Comparison of ENCODE assay signal across 12 cellular contexts in genomic region chr20:25532015-25532751, GRCh38. TPM values are rescaled to one million over a fixed set of nuclear protein-coding genes. Genes with fewer than 3 reads are reported as not detected.
DNase-seq lines count a peak whose midpoint lies in the region; ATAC-seq, FAIRE-seq and TF ChIP-seq lines count a peak whose summit lies in the region.
"Had no signal": no experiment of that assay in that cellular context is flagged by ENCODE, and none has a peak within 500 bp of the region (broad histone marks: within the 10 kb centered on the region; RNA-seq: fewer than 3 reads in every experiment).

No MANE protein-coding gene starts in this region.

- peaks cover 0 to 5% (median 0%) of the 10 kb centered on the region in 11 donors for H3K9me3 ChIP-seq in heart right ventricle
- H3K9me3 ChIP-seq in osteoblast (ENCODE audit: low read depth, low read length), result no peaks in the 10 kb centered on the region
- no peaks in the 10 kb centered on the region for H3K9me3 ChIP-seq in hepatocyte (ENCODE audit: low read depth)
- H3K9me3 ChIP-seq in kidney (ENCODE audit: control insufficient read depth in 1 of 2, low read length in 2 of 2), result no peaks in the 10 kb centered on the region

- in situ Hi-C loops in G401 (cut with HindIII; ENCODE audit: low sequenced_read_pairs), result no loop called here

- no peak for FAIRE-seq in kidney (lab: Jason Lieb, UNC)

- no peak overlapping the region for H3K9ac ChIP-seq in kidney (ENCODE audit: low read length in 2 of 2)

- no peaks in the 10 kb centered on the region for H3K27me3 ChIP-seq in heart right ventricle
- H3K27me3 ChIP-seq in osteoblast (ENCODE audit: insufficient read depth, low read length), result no peaks in the 10 kb centered on the region
- no peaks in the 10 kb centered on the region for H3K27me3 ChIP-seq in hepatocyte

- no peak overlapping the region for H3K4me3 ChIP-seq in heart right ventricle
- H3K4me3 ChIP-seq in osteoblast (ENCODE audit: insufficient read depth, low read length), result peak overlapping the region; percentile 67
- no peak overlapping the region for H3K4me3 ChIP-seq in hepatocyte
- H3K4me3 ChIP-seq in kidney (ENCODE audit: low read length in 2 of 2), result no peak overlapping the region

- peak overlapping the region; percentile 85 for H3K4me2 ChIP-seq in osteoblast (ENCODE audit: insufficient read depth, low read length)
- no peak overlapping the region for H3K4me2 ChIP-seq in hepatocyte

- intact Hi-C loops in heart right ventricle (cut with DNase I), result loop anchor here in 3 of 10 donors (10.0 kb wide), 3 partner anchors 53 to 127 kb away; partner anchors contain the start of genes GINS1 (in 1 of the 3) and NINL (in 1 of the 3)
- intact Hi-C loops in kidney (cut with DNase I), result no loop called here

- no peaks in the 10 kb centered on the region for H3K36me3 ChIP-seq in heart right ventricle
- H3K36me3 ChIP-seq in osteoblast (ENCODE audit: insufficient read depth, low read length), result no peaks in the 10 kb centered on the region
- H3K36me3 ChIP-seq in hepatocyte (replicated peaks; ENCODE audit: insufficient read depth, low read depth), result no peaks in the 10 kb centered on the region
- no peaks in the 10 kb centered on the region for H3K36me3 ChIP-seq in kidney (ENCODE audit: control insufficient read depth in 1 of 2, insufficient read depth in 2 of 2, low read length in 2 of 2)

- H4K20me1 ChIP-seq in osteoblast (ENCODE audit: insufficient read depth, low read length), result no peaks in the 10 kb centered on the region
- H4K20me1 ChIP-seq in hepatocyte (ENCODE audit: insufficient read depth, poor library complexity, severe bottlenecking), result peaks cover 11% of the 10 kb centered on the region

- ATAC-seq in heart right ventricle (peak in 7 of 8 donors; percentile 45 to 64 (median 55)), GM19351 (IDR thresholded peaks at IDR 0.05; ENCODE audit: unreplicated experiment) (no peak), GM19328 (IDR thresholded peaks at IDR 0.05; ENCODE audit: unreplicated experiment) (no peak)
- ATAC-seq: left lobe of liver had no signal

- TF ChIP-seq CTCF in heart right ventricle (IDR thresholded peaks at IDR 0.05) (peak in 2 of 9 donors; percentile 8 to 12), osteoblast (IDR thresholded peaks at IDR 0.05; ENCODE audit: extremely low read depth, low read depth, low read length) (peak; percentile 33), hepatocyte (IDR thresholded peaks at IDR 0.05; ENCODE audit: poor library complexity) (no peak), kidney (IDR thresholded peaks at IDR 0.05; ENCODE audit: borderline replicate concordance, extremely low read depth, insufficient read depth) (no peak)

- 81 to 87% methylated on average over 12 of the region's 12 CpGs for WGBS in heart right ventricle, 2 donors
- WGBS in hepatocyte (ENCODE audit: low lambda C conversion rate, missing lambda C conversion rate), result 90% methylated on average over 12 of the region's 12 CpGs

- DNase-seq in G401 (ENCODE audit: low spot score) (peak; percentile 66), heart right ventricle (no peak), osteoblast (ENCODE audit: insufficient read length, low spot score, missing footprints) (no peak), hepatocyte (ENCODE audit: low spot score) (no peak), kidney (no peak)
- DNase-seq: activated CD4-positive, alpha-beta memory T cell treated with anti-CD3 and anti-CD28 coated beads, Interleukin-2, amount 10 ng/mL, durations not matched to agents 7 days and 5 days; activated naive CD4-positive, alpha-beta T cell treated with anti-CD3 and anti-CD28 coated beads, Interleukin-2, amount 50 U/mL, for 16 hours; GDM1 had no signal

- H3K27ac ChIP-seq in angular gyrus (ENCODE audit: low read depth, low read length) (peak overlapping the region; percentile 53), heart right ventricle (peak overlapping the region in 3 of 10 donors; percentile 31 to 52 (median 35)), osteoblast (ENCODE audit: low read depth, low read length) (no peak overlapping the region), hepatocyte (no peak overlapping the region), kidney (ENCODE audit: low read depth in 2 of 2, low read length in 2 of 2) (no peak overlapping the region)

- H3K79me2 ChIP-seq in osteoblast (ENCODE audit: insufficient read depth, low read length), result peaks cover 29% of the 10 kb centered on the region
- peaks cover 94% of the 10 kb centered on the region for H3K79me2 ChIP-seq in hepatocyte

- H3K9me2 ChIP-seq in hepatocyte (replicated peaks; ENCODE audit: insufficient read depth), result no peaks in the 10 kb centered on the region

- peak overlapping the region; percentile 85 for H2AFZ ChIP-seq in osteoblast (ENCODE audit: low read length)
- no peak overlapping the region for H2AFZ ChIP-seq in hepatocyte

- peaks cover 0 to 44% (median 28%) of the 10 kb centered on the region in 9 donors for H3K4me1 ChIP-seq in heart right ventricle
- peaks cover 19% of the 10 kb centered on the region for H3K4me1 ChIP-seq in osteoblast (ENCODE audit: insufficient read depth, low read length)
- H3K4me1 ChIP-seq in hepatocyte (ENCODE audit: insufficient read depth), result peaks cover 21% of the 10 kb centered on the region
- peaks cover 0 to 4% of the 10 kb centered on the region in 2 donors for H3K4me1 ChIP-seq in kidney (ENCODE audit: control insufficient read depth in 1 of 2, insufficient read depth in 1 of 2, low read depth in 1 of 2, low read length in 2 of 2)

RNA-seq across cellular contexts. Expression of gene NINL, which starts 53.1 kb away (rescaled TPM):
- 16.5 and 20.8 TPM in 2 replicates for total RNA-seq in G401 (2014; rRNA removed; shearing (Covaris generic))
- 1 to 10 TPM; 1.4 to 8.3 (median 3.8) TPM for total RNA-seq in heart right ventricle
- polyA plus RNA-seq in heart right ventricle, result 10 to 100 TPM in 1 of 2 donors, 1 to 10 TPM in 1; 1.3 to 17.9 TPM
- total RNA-seq in osteoblast, result 14.1 and 14.8 TPM in 2 replicates
- total RNA-seq in hepatocyte, result 23.2 and 27.1 TPM in 2 replicates
- 24.5 and 31.7 TPM in 2 replicates for polyA plus RNA-seq in hepatocyte
- total RNA-seq in kidney, result 25.2 TPM
- polyA plus RNA-seq in kidney (ENCODE audit: insufficient read depth, low read depth, low replicate concordance), result 23.4 TPM

Comparison
In these comparisons a context has a peak if more than half of its experiments do, and no peak if none do; other contexts are left out.
1. ATAC-seq: peak in heart right ventricle (7 of 8); none in GM19351 (single experiment) and GM19328 (single experiment).